ENCODE assay signal across 3 cellular contexts in genomic region chr1:45132719-45133118, GRCh38.
DNase-seq lines count a peak whose midpoint lies in the region; ATAC-seq, FAIRE-seq and TF ChIP-seq lines count a peak whose summit lies in the region.
"Not testable (repeated sequence)": the region's sequence is repeated elsewhere in the genome, so short reads cannot be mapped to it uniquely, and the experiment has no call there.

No MANE protein-coding gene starts in this region.

- ATAC-seq in K562, result not testable (repeated sequence)

- H3K4me1 ChIP-seq in HEK293 (ENCODE audit: control insufficient read depth, insufficient read depth, low read length); K562 (replicated peaks in 1 of 2; ENCODE audit: control insufficient read depth in 2 of 2, insufficient read depth in 2 of 2, low read length in 2 of 2): not testable (repeated sequence)

- H3K9me3 ChIP-seq in HEK293 (ENCODE audit: control insufficient read depth, insufficient read depth, low read depth, low read length); K562 (replicated peaks; ENCODE audit: control insufficient read depth, insufficient read depth, low read depth, low read length): not testable (repeated sequence)

- not testable (repeated sequence) for H3K9me1 ChIP-seq in K562 (ENCODE audit: control insufficient read depth, insufficient read depth, low read length)

- POLR2A ChIA-PET in HEK293 (lab: Yijun Ruan, JAX), result not testable (repeated sequence)
- POLR2A ChIA-PET in K562 (lab: Yijun Ruan, JAX), result interaction anchor here (1.3 kb wide), 1 partner anchor 14 kb away, joined by 6 read pairs; no protein-coding TSS in a partner anchor

- 0% methylated on average over 2 of the region's 2 CpGs for WGBS in K562 (ENCODE audit: insufficient coverage, low coverage, missing lambda C conversion rate)

- not testable (repeated sequence) for TF ChIP-seq CTCF in HEK293 (tag by site-specific recombination; IDR thresholded peaks at IDR 0.05); VCaP (conservative IDR thresholded peaks at IDR 0.05); K562 (IDR thresholded peaks at IDR 0.05 in 2 of 3, conservative IDR thresholded peaks at IDR 0.05 in 1 of 3; ENCODE audit: insufficient read depth in 2 of 3, low read depth in 1 of 3, low read length in 3 of 3)

- not testable (repeated sequence) for TF ChIP-seq POLR2A in K562 (conservative IDR thresholded peaks at IDR 0.05)

- not testable (repeated sequence) for BruUV-seq in K562 (replicated peaks; lab: Mats Ljungman, UMichigan)

- not testable (repeated sequence) for H3K79me2 ChIP-seq in K562 (ENCODE audit: control insufficient read depth, insufficient read depth, low read length)

- intact Hi-C loops in K562 (cut with micrococcal nuclease), result not testable (repeated sequence)

- not testable (repeated sequence) for H3K9ac ChIP-seq in K562 (ENCODE audit: insufficient read depth in 1 of 2, low read depth in 2 of 2, low read length in 2 of 2)

- not testable (repeated sequence) for TF ChIP-seq EP300 in K562 (IDR thresholded peaks at IDR 0.05; ENCODE audit: low read length)

- H2AFZ ChIP-seq in K562 (ENCODE audit: low read depth, low read length), result not testable (repeated sequence)

- not testable (repeated sequence) for H3K4me2 ChIP-seq in K562 (ENCODE audit: insufficient read depth, low read length)

- DNase-seq in K562 (ENCODE audit: extremely low read depth in 1 of 4, low spot score in 3 of 4), result not testable (repeated sequence)

- H3K27me3 ChIP-seq in K562 (ENCODE audit: control insufficient read depth in 2 of 2, insufficient read depth in 2 of 2, low read length in 2 of 2), result not testable (repeated sequence)

- CTCF ChIA-PET in HEK293 (lab: Yijun Ruan, JAX); K562 (lab: Yijun Ruan, JAX; ENCODE audit: low intra/inter-chr PET ratio): not testable (repeated sequence)

- not testable (repeated sequence) for TF ChIP-seq RAD21 in K562 (CRISPR knock-in tag; conservative IDR thresholded peaks at IDR 0.05 in 1 of 2, IDR thresholded peaks at IDR 0.05 in 1 of 2)

- in situ Hi-C loops in K562 (cut with MboI), result not testable (repeated sequence)

- H3K27ac ChIP-seq in HEK293 (ENCODE audit: extremely low read depth, low read depth, low read length); K562 (ENCODE audit: extremely low read depth, low read depth, low read length): not testable (repeated sequence)
- peak overlapping the region; percentile 76; the same call in 1 of the 2 replicates for H3K27ac ChIP-seq in VCaP

- not testable (repeated sequence) for H4K20me1 ChIP-seq in K562 (replicated peaks; ENCODE audit: control insufficient read depth, insufficient read depth, low read length)

- H3K4me3 ChIP-seq in HEK293 (ENCODE audit: low read depth, low read length); K562: not testable (repeated sequence)

- H3K36me3 ChIP-seq in HEK293 (ENCODE audit: control insufficient read depth in 2 of 2, insufficient read depth in 1 of 2, low read length in 2 of 2); K562 (ENCODE audit: control insufficient read depth, insufficient read depth, low read length): not testable (repeated sequence)

- not testable (repeated sequence) for FAIRE-seq in K562 (lab: Jason Lieb, UNC)

TF ChIP-seq in HEK293, 187 proteins besides CTCF, POLR2A, EP300 and RAD21:
- TF ChIP-seq ZNF580 (tag by site-specific recombination; IDR thresholded peaks at IDR 0.05) (peak; percentile 86), ZNF146 (tag by site-specific recombination; IDR thresholded peaks at IDR 0.05) (peak; percentile 99), ZNF280D (tag by site-specific recombination; IDR thresholded peaks at IDR 0.05) (peak; percentile 77)

TF ChIP-seq in K562, 482 proteins besides CTCF, POLR2A, EP300 and RAD21:
- TF ChIP-seq KDM1A (IDR thresholded peaks at IDR 0.05) (peak in 1 of 2 experiments; percentile 49; a peak in 1 of 4 replicates), BCOR (IDR thresholded peaks at IDR 0.05) (peak; percentile 52; the same call in 1 of the 2 replicates)
